In genomic region chr20:44247676-44248419, GRCh38 we compare ENCODE assay signal across 9 cellular contexts. TPM values are rescaled to one million over a fixed set of nuclear protein-coding genes. Genes with fewer than 3 reads are reported as not detected.
DNase-seq lines count a peak whose midpoint lies in the region; ATAC-seq, FAIRE-seq and TF ChIP-seq lines count a peak whose summit lies in the region.
"Had no signal": no experiment of that assay in that cellular context is flagged by ENCODE, and none has a peak within 500 bp of the region (broad histone marks: within the 10 kb centered on the region; RNA-seq: fewer than 3 reads in every experiment).

No MANE protein-coding gene starts in this region.

- TF ChIP-seq EP300 in transverse colon (IDR thresholded peaks at IDR 0.05; ENCODE audit: low read depth), result no peak

- H3K9me3 ChIP-seq in transverse colon, result no peaks in the 10 kb centered on the region

- H3K27ac ChIP-seq in mesendoderm (ENCODE audit: low read depth, low read length) (no peak overlapping the region), transverse colon (no peak overlapping the region)

- peak; percentile 56 for DNase-seq in GM12891 (ENCODE audit: insufficient read length, low spot score)
- DNase-seq in NCI-H460 (ENCODE audit: extremely low read depth, low read depth), result peak; percentile 44
- peak; percentile 28 for DNase-seq in cerebellum (ENCODE audit: low spot score)
- DNase-seq in mesendoderm, result peak; percentile 78
- DNase-seq in omental fat pad (ENCODE audit: low spot score), result no peak
- no peak for DNase-seq in transverse colon

- H3K27me3 ChIP-seq in mesendoderm (ENCODE audit: insufficient read depth, low read length, poor library complexity), result no peaks in the 10 kb centered on the region
- H3K27me3 ChIP-seq in transverse colon, result peaks cover 17% of the 10 kb centered on the region

- H3K4me1 ChIP-seq in mesendoderm (ENCODE audit: control insufficient read depth, low read depth, low read length) (no peaks in the 10 kb centered on the region), transverse colon (peaks cover 0 to 6% (median 6%) of the 10 kb centered on the region in 4 donors)

- H3K4ac ChIP-seq in mesendoderm (ENCODE audit: low read depth, low read length), result no peak overlapping the region

- no peaks in the 10 kb centered on the region for H3K79me1 ChIP-seq in mesendoderm (ENCODE audit: low read length)

- H3K79me2 ChIP-seq in mesendoderm (ENCODE audit: control insufficient read depth, insufficient read depth, low read length), result no peaks in the 10 kb centered on the region

- no peak overlapping the region for H4K8ac ChIP-seq in mesendoderm (ENCODE audit: low read depth, low read length)

- TF ChIP-seq CTCF in omental fat pad (IDR thresholded peaks at IDR 0.05), result no peak
- no peak for TF ChIP-seq CTCF in transverse colon (IDR thresholded peaks at IDR 0.05)

- TF ChIP-seq POLR2A in GM12891 (IDR thresholded peaks at IDR 0.05; ENCODE audit: low read depth, low read length), result no peak
- TF ChIP-seq POLR2A in transverse colon (IDR thresholded peaks at IDR 0.05), result no peak

- FAIRE-seq in GM12891 (lab: Jason Lieb, UNC), result no peak

- H3K56ac ChIP-seq in mesendoderm (ENCODE audit: low read length), result no peak overlapping the region

- peak overlapping the region; percentile 53 for H3K4me3 ChIP-seq in mesendoderm (ENCODE audit: low read length)
- H3K4me3 ChIP-seq in transverse colon, result no peak overlapping the region

- H3K9ac ChIP-seq in mesendoderm (ENCODE audit: low read length), result no peak overlapping the region

- no peak overlapping the region for H4K5ac ChIP-seq in mesendoderm (ENCODE audit: low read length)

- no peak overlapping the region for H2AK5ac ChIP-seq in mesendoderm (ENCODE audit: low read length)

- H3K18ac ChIP-seq in mesendoderm (ENCODE audit: low read length), result no peak overlapping the region

- intact Hi-C loops in transverse colon (cut with DNase I; ENCODE audit: low total_unique reads), result no loop called here

- no peak overlapping the region for H2BK120ac ChIP-seq in mesendoderm (ENCODE audit: low read depth, low read length)

- no CpG with 5 or more reads among the region's 26 CpGs for WGBS in mesendoderm (ENCODE audit: extremely low coverage, insufficient coverage, low lambda C conversion rate)
- WGBS in transverse colon (ENCODE audit: low coverage in 1 of 2), 2 donors, result 27% methylated on average over 24 of the region's 26 CpGs; no CpG with 5 or more reads in 1 of the 2 donors

- H2BK15ac ChIP-seq in mesendoderm (replicated peaks; ENCODE audit: low read depth), result no peak overlapping the region

- peak overlapping the region; percentile 92 for H3K4me2 ChIP-seq in mesendoderm (ENCODE audit: low read length)

- in situ Hi-C loops in transverse colon (cut with MboI; ENCODE audit: low pct_ligation_motif_present in 1 of 4, low pct_unique_long_range_greater_than_20kb in 1 of 4, low sequenced_read_pairs in 3 of 4), result no loop called here

- no peak overlapping the region for H2BK5ac ChIP-seq in mesendoderm (ENCODE audit: low read length)

- no peak for ATAC-seq in omental fat pad (ENCODE audit: low FRiP score)
- ATAC-seq in GM21423 (IDR thresholded peaks at IDR 0.05; ENCODE audit: unreplicated experiment), result no peak
- ATAC-seq in GM21825 (IDR thresholded peaks at IDR 0.05; ENCODE audit: unreplicated experiment), result no peak

- H3K23ac ChIP-seq in mesendoderm (ENCODE audit: low read length), result peak overlapping the region; percentile 61

- H3K36me3 ChIP-seq in mesendoderm (ENCODE audit: control insufficient read depth, insufficient read depth, low read length) (no peaks in the 10 kb centered on the region), transverse colon (no peaks in the 10 kb centered on the region)

TF ChIP-seq in GM12891, 5 proteins besides CTCF, POLR2A, EP300 and RAD21:
- TF ChIP-seq TAF1 (IDR thresholded peaks at IDR 0.05; ENCODE audit: low read depth, low read length), result no peak
- TF ChIP-seq SPI1 (IDR thresholded peaks at IDR 0.05; ENCODE audit: low read depth, low read length), result no peak
- no peak for TF ChIP-seq POLR2AphosphoS5 (IDR thresholded peaks at IDR 0.05; ENCODE audit: low read depth, low read length)
- TF ChIP-seq POU2F2 (IDR thresholded peaks at IDR 0.05; ENCODE audit: low read depth, low read length), result no peak
- no peak for TF ChIP-seq PAX5 (IDR thresholded peaks at IDR 0.05; ENCODE audit: insufficient read depth, low read length, severe bottlenecking)
TF ChIP-seq in GM12891: peak in this region for 0.

RNA-seq across cellular contexts. Expression of gene GDAP1L1, which starts 0.7 kb away (rescaled TPM):
- polyA plus RNA-seq in GM12891 (2012; ENCODE audit: low read depth, missing spikeins), result 0.33 TPM
- not detected in 2 replicates for total RNA-seq in NCI-H460 (2014; rRNA removed; shearing (Covaris generic))
- polyA plus RNA-seq in NCI-H460 (2014; cell fraction: nucleus; rRNA removed), result 1.1 TPM in 1 of 2 replicates, not detected in the other
- total RNA-seq in cerebellum, result 55.4 TPM
- 2.6 TPM for polyA plus RNA-seq in mesendoderm (2013, experiment 1 of 2)
- polyA plus RNA-seq in mesendoderm (2013, experiment 2 of 2), result 2.5 TPM
- total RNA-seq in omental fat pad, result not detected
- total RNA-seq in transverse colon, result not detected
- total RNA-seq: T-helper 2 cell treated with Interferon-gamma antibody and Interleukin-4, amounts not matched to agents 100 ng/mL and 5 ng/mL, for 36 hours had no signal

RNA-seq across cellular contexts. Expression of gene OSER1, which starts 37.3 kb away (rescaled TPM):
- 24.7 TPM for polyA plus RNA-seq in GM12891 (2012; ENCODE audit: low read depth, missing spikeins)
- 32.0 and 38.0 TPM in 2 replicates for total RNA-seq in NCI-H460 (2014; rRNA removed; shearing (Covaris generic))
- 28.7 and 39.8 TPM in 2 replicates for polyA plus RNA-seq in NCI-H460 (2014; cell fraction: nucleus; rRNA removed)
- total RNA-seq in cerebellum (21.7 TPM), omental fat pad (10 to 100 TPM; 42.8 to 65.0 (median 49.7) TPM), transverse colon (10 to 100 TPM; 11.2 to 38.0 (median 26.2) TPM)
- 27.3 TPM for polyA plus RNA-seq in mesendoderm (2013, experiment 1 of 2)
- 27.4 TPM for polyA plus RNA-seq in mesendoderm (2013, experiment 2 of 2)

Comparison
In these comparisons a context has a peak if more than half of its experiments do, and no peak if none do; other contexts are left out.
1. DNase-seq: peak in GM12891 (single experiment), NCI-H460 (single experiment), cerebellum (single experiment) and mesendoderm (single experiment); none in omental fat pad (single experiment) and transverse colon (single experiment).
2. RNA of gene GDAP1L1, which starts 0.7 kb away (total RNA-seq): 55.4 TPM in cerebellum (single experiment); not detected in NCI-H460, not detected in omental fat pad and not detected in transverse colon; every median in the first group is over 10 times any median in the second.